Comparison of ENCODE assay signal across 8 cellular contexts in the genomic region with DNA sequence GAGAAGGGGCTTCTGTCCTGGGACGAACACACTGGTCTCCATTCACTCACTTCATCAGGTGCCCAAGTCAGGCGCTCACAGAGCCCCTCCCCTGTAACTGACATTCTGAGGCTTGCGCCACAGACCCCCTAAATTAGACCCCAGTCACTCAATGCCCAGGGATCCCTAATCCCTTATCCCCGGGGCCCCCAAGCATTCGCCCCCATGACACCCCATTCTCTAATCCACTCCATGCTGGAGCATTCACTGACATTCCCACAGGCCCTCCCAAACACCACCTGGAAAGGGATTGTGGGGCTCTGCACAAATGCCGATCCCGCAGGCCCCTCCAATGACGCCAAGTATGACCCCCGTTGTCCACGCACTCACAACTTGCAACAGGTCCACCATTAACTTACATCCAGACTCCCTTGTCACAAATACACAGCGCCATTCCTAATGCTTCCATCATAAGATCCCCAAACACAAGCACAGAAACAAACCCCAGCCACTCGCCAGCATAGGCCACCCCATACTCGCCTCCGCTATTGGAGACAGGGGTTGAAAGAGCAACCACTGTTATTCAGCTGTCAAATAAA. TPM values are rescaled to one million over a fixed set of nuclear protein-coding genes. Genes with fewer than 3 reads are reported as not detected.
DNase-seq lines count a peak whose midpoint lies in the region; ATAC-seq, FAIRE-seq and TF ChIP-seq lines count a peak whose summit lies in the region.

No MANE protein-coding gene starts in this region.

- H2AFZ ChIP-seq in neural progenitor cell (replicated peaks) = no peak overlapping the region

- TF ChIP-seq POLR2A in NB4 (IDR thresholded peaks at IDR 0.05; ENCODE audit: extremely low read depth, insufficient read length) (no peak), H54 (IDR thresholded peaks at IDR 0.05; ENCODE audit: low read depth, low read length) (no peak)

- H3K4me3 ChIP-seq in BLaER1 treated with 17β-estradiol and CSF1 and Interleukin-3, amounts not matched to agents 10 nM and 100 nM = peak overlapping the region in 8 of 10 experiments; percentile 70 to 91 (median 80); a peak in 8 of 20 replicates
- H3K4me3 ChIP-seq in NB4 (ENCODE audit: low read depth, low read length) (no peak overlapping the region), duodenal mucosa (ENCODE audit: low read depth in 1 of 2, low read length in 2 of 2) (peak overlapping the region; percentile 82 to 85), neural progenitor cell (peak overlapping the region; percentile 99)

- peaks cover 58 to 90% (median 73%) of the 10 kb centered on the region in 11 experiments for H3K9me3 ChIP-seq in BLaER1 treated with 17β-estradiol and CSF1 and Interleukin-3, amounts not matched to agents 10 nM and 100 nM (replicated peaks in 1 of 11)
- peaks cover 35 to 39% of the 10 kb centered on the region in 2 donors for H3K9me3 ChIP-seq in duodenal mucosa (ENCODE audit: control insufficient read depth in 1 of 2, low read length in 2 of 2)
- H3K9me3 ChIP-seq in neural progenitor cell (ENCODE audit: low read depth) = peaks cover 16% of the 10 kb centered on the region

- peaks cover 11% of the 10 kb centered on the region for H3K4me1 Mint-ChIP-seq in neural progenitor cell

- TF ChIP-seq CTCF in NB4 (IDR thresholded peaks at IDR 0.05; ENCODE audit: low read depth, low read length) (no peak), neural progenitor cell (IDR thresholded peaks at IDR 0.05) (no peak)

- ATAC-seq in GM21515 (IDR thresholded peaks at IDR 0.05; ENCODE audit: unreplicated experiment) = no peak

- H3F3A ChIP-seq in neural progenitor cell (ENCODE audit: low read depth) = peaks cover 23% of the 10 kb centered on the region

- H3K27me3 Mint-ChIP-seq in neural progenitor cell (ENCODE audit: insufficient read depth, low read depth) = peaks cover 15% of the 10 kb centered on the region

- H3K36me3 ChIP-seq in BLaER1 treated with 17β-estradiol and CSF1 and Interleukin-3, amounts not matched to agents 10 nM and 100 nM = peaks cover 33 to 44% (median 41%) of the 10 kb centered on the region in 11 experiments
- H3K36me3 ChIP-seq in duodenal mucosa (ENCODE audit: control insufficient read depth in 1 of 2, insufficient read depth in 2 of 2, low read length in 2 of 2) = peaks cover 26 to 34% of the 10 kb centered on the region in 2 donors
- no peaks in the 10 kb centered on the region for H3K36me3 ChIP-seq in neural progenitor cell

- H4K20me1 ChIP-seq in BLaER1 treated with 17β-estradiol and CSF1 and Interleukin-3, amounts not matched to agents 10 nM and 100 nM = no peaks in the 10 kb centered on the region
- no peaks in the 10 kb centered on the region for H4K20me1 ChIP-seq in neural progenitor cell (ENCODE audit: low read depth)

- peaks cover 7 to 17% (median 11%) of the 10 kb centered on the region in 10 experiments; a peak in 19 of 20 replicates for H3K4me1 ChIP-seq in BLaER1 treated with 17β-estradiol and CSF1 and Interleukin-3, amounts not matched to agents 10 nM and 100 nM
- H3K4me1 ChIP-seq in duodenal mucosa (ENCODE audit: control insufficient read depth in 1 of 2, insufficient read depth in 2 of 2, low read length in 2 of 2) = peaks cover 9 to 11% of the 10 kb centered on the region in 2 donors
- no peaks in the 10 kb centered on the region for H3K4me1 ChIP-seq in neural progenitor cell

- H3K9me3 Mint-ChIP-seq in neural progenitor cell = peaks cover 54% of the 10 kb centered on the region

- no peaks in the 10 kb centered on the region for H3K27me3 ChIP-seq in BLaER1 treated with 17β-estradiol and CSF1 and Interleukin-3, amounts not matched to agents 10 nM and 100 nM
- no peaks in the 10 kb centered on the region for H3K27me3 ChIP-seq in duodenal mucosa (ENCODE audit: control insufficient read depth in 1 of 2, insufficient read depth in 2 of 2, low read length in 2 of 2)
- no peaks in the 10 kb centered on the region for H3K27me3 ChIP-seq in neural progenitor cell

- 0 out of 22 replicates have a peak overlapping the region, but pooled peaks of 1 of the 11 experiments have one; percentile 90 for H3K27ac ChIP-seq in BLaER1 treated with 17β-estradiol and CSF1 and Interleukin-3, amounts not matched to agents 10 nM and 100 nM
- no peak overlapping the region for H3K27ac ChIP-seq in duodenal mucosa (ENCODE audit: low read depth, low read length)
- no peak overlapping the region for H3K27ac ChIP-seq in neural progenitor cell

- H3K9ac ChIP-seq in BLaER1 treated with 17β-estradiol and CSF1 and Interleukin-3, amounts not matched to agents 10 nM and 100 nM = no peak overlapping the region; a peak in 1 of 22 replicates
- H3K9ac ChIP-seq in duodenal mucosa (ENCODE audit: low read depth in 1 of 2, low read length in 2 of 2) = peak overlapping the region in 1 of 2 donors; percentile 69
- H3K9ac ChIP-seq in neural progenitor cell = no peak overlapping the region

- H3K4me2 ChIP-seq in BLaER1 treated with 17β-estradiol and CSF1 and Interleukin-3, amounts not matched to agents 10 nM and 100 nM = peak overlapping the region; percentile 78 to 97 (median 91); a peak in 20 of 22 replicates
- H3K4me2 ChIP-seq in neural progenitor cell = peak overlapping the region; percentile 79

- peaks cover 28% of the 10 kb centered on the region for H3K36me3 Mint-ChIP-seq in neural progenitor cell

- peak overlapping the region; percentile 95 for H3K4me3 Mint-ChIP-seq in neural progenitor cell

- FAIRE-seq in H54 (lab: Jason Lieb, UNC) = no peak

- peaks cover 53% of the 10 kb centered on the region for H3K79me2 ChIP-seq in neural progenitor cell (ENCODE audit: low read depth)

- H3K27ac Mint-ChIP-seq in neural progenitor cell = peak overlapping the region; percentile 13

- DNase-seq in NB4 (ENCODE audit: low read depth) = peak; percentile 33
- no peak for DNase-seq in neural progenitor cell (ENCODE audit: low spot score)
- DNase-seq in H54 (ENCODE audit: insufficient read length, low spot score) = no peak
- no peak for DNase-seq in NCI-H2081 (lab: John Stamatoyannopoulos, UW)
- no peak for DNase-seq in NK-92 treated with Interleukin-12 subunit alpha and Interleukin-12 subunit beta, amount 100 ng/mL, for 24 hours (lab: John Stamatoyannopoulos, UW)

RNA-seq across cellular contexts. Expression of a gene that starts 1.5 kb away (rescaled TPM):
- 19.2 and 28.8 TPM in 2 replicates for total RNA-seq in neural progenitor cell (ENCODE audit: low replicate concordance)

RNA-seq across cellular contexts. Expression of a gene that starts 31.6 kb away (rescaled TPM):
- total RNA-seq in neural progenitor cell (ENCODE audit: low replicate concordance) = 13.6 and 20.5 TPM in 2 replicates
